In genomic region chr12:109445224-109445623, GRCh38 we compare ENCODE assay signal across 16 cellular contexts. TPM values are rescaled to one million over a fixed set of nuclear protein-coding genes. Genes with fewer than 3 reads are reported as not detected.
A peak's percentile ranks its signal among the peaks of the same experiment; 100 is the strongest.
DNase-seq lines count a peak whose midpoint lies in the region; ATAC-seq and TF ChIP-seq lines count a peak whose summit lies in the region.
"Had no signal": no experiment of that assay in that cellular context is flagged by ENCODE, and none has a peak within 500 bp of the region (broad histone marks: within the 10 kb centered on the region; RNA-seq: fewer than 3 reads in every experiment).

No MANE protein-coding gene starts in this region.

- no peaks in the 10 kb centered on the region for H3K9me3 Mint-ChIP-seq in activated T-helper 17 cell treated with anti-CD3 and anti-CD28 coated beads, Interleukin-2, amount 50 U/mL, for 72 hours
- H3K9me3 Mint-ChIP-seq: CD14-positive monocyte, mesothelial cell of epicardium, T-cell had no signal

- H3K4me1 Mint-ChIP-seq in activated T-helper 17 cell treated with anti-CD3 and anti-CD28 coated beads, Interleukin-2, amount 50 U/mL, for 72 hours, result no peaks in the 10 kb centered on the region
- H3K4me1 Mint-ChIP-seq: CD14-positive monocyte, T-cell had no signal

- H3K4me3 Mint-ChIP-seq in activated T-helper 17 cell treated with anti-CD3 and anti-CD28 coated beads, Interleukin-2, amount 50 U/mL, for 72 hours, result no peak overlapping the region
- H3K4me3 Mint-ChIP-seq: CD14-positive monocyte, mesothelial cell of epicardium, T-cell had no signal

- ATAC-seq in omental fat pad (ENCODE audit: low FRiP score), result no peak
- ATAC-seq in activated T-helper 17 cell treated with anti-CD3 and anti-CD28 coated beads, Interleukin-2, amount 50 U/mL, for 72 hours (replicated peaks), result no peak
- ATAC-seq: T-cell had no signal

- peaks cover 58% of the 10 kb centered on the region for H3K36me3 Mint-ChIP-seq in activated T-helper 17 cell treated with anti-CD3 and anti-CD28 coated beads, Interleukin-2, amount 50 U/mL, for 72 hours (ENCODE audit: low read depth)

- no peaks in the 10 kb centered on the region for H3K27me3 Mint-ChIP-seq in activated T-helper 17 cell treated with anti-CD3 and anti-CD28 coated beads, Interleukin-2, amount 50 U/mL, for 72 hours
- H3K27me3 Mint-ChIP-seq: T-cell had no signal

- H3K27ac Mint-ChIP-seq in activated T-helper 17 cell treated with anti-CD3 and anti-CD28 coated beads, Interleukin-2, amount 50 U/mL, for 72 hours, result no peak overlapping the region
- H3K27ac Mint-ChIP-seq: CD14-positive monocyte, mesothelial cell of epicardium, T-cell had no signal

- TF ChIP-seq CTCF in AG09319 (IDR thresholded peaks at IDR 0.05; ENCODE audit: low read depth, low read length) (no peak), omental fat pad (IDR thresholded peaks at IDR 0.05) (no peak)

- DNase-seq in AG09319 (ENCODE audit: extremely low read depth, low read depth) (peak; percentile 43), M059J (ENCODE audit: low read depth) (peak; percentile 53), fibroblast of gingiva (ENCODE audit: low read depth) (peak; percentile 84), renal cortical epithelial cell (ENCODE audit: low read depth) (peak; percentile 24), LoVo (ENCODE audit: low spot score) (no peak), omental fat pad (ENCODE audit: low spot score) (no peak), NK-92 (lab: John Stamatoyannopoulos, UW; ENCODE audit: unreplicated experiment) (no peak)
- DNase-seq: activated CD4-positive, CD25-positive, alpha-beta regulatory T cell; DMS79 treated with DMSO at 0.1 percent for 48 hours; NCI-H187; NCI-H510A treated with DMSO at 0.1 percent for 48 hours; ovary; T-cell had no signal

RNA-seq across cellular contexts. Expression of gene KCTD10, which starts 31.9 kb away (rescaled TPM):
- 31.8 and 37.9 TPM in 2 replicates for total RNA-seq in M059J (2014; rRNA removed; shearing (Covaris generic))
- total RNA-seq in renal cortical epithelial cell (54.0 and 58.3 TPM in 2 replicates), omental fat pad (10 to 100 TPM; 75.6 to 99.6 (median 81.8) TPM)
- 10 to 100 TPM; 50.8 to 70.6 TPM for total RNA-seq in activated T-helper 17 cell treated with anti-CD3 and anti-CD28 coated beads, Interleukin-2, amount 50 U/mL, for 72 hours

RNA-seq across cellular contexts. Expression of gene UBE3B, which starts 32.2 kb away (rescaled TPM):
- total RNA-seq in M059J (2014; rRNA removed; shearing (Covaris generic)), result 22.0 and 28.5 TPM in 2 replicates
- total RNA-seq in renal cortical epithelial cell (63.2 and 78.4 TPM in 2 replicates), omental fat pad (10 to 100 TPM; 36.6 to 82.4 (median 40.1) TPM)
- total RNA-seq in activated T-helper 17 cell treated with anti-CD3 and anti-CD28 coated beads, Interleukin-2, amount 50 U/mL, for 72 hours, result 10 to 100 TPM; 36.4 to 42.3 TPM

Comparison
In these comparisons a context has a peak if more than half of its experiments do, and no peak if none do; other contexts are left out.
1. DNase-seq: peak in AG09319 (single experiment), M059J (single experiment), fibroblast of gingiva (single experiment) and renal cortical epithelial cell (single experiment); none in LoVo (single experiment), omental fat pad (single experiment) and NK-92 (single experiment).